27 cellular contexts compared by ENCODE assay signal in genomic region chrX:123199338-123199737, GRCh38. TPM values are rescaled to one million over a fixed set of nuclear protein-coding genes. Genes with fewer than 3 reads are reported as not detected.
"Had no signal": no experiment of that assay in that cellular context is flagged by ENCODE, and none has a peak within 500 bp of the region (broad histone marks: within the 10 kb centered on the region; RNA-seq: fewer than 3 reads in every experiment).

No MANE protein-coding gene starts in this region.

- H3K27me3 ChIP-seq: stomach, suprapubic skin, testis, thyroid gland, tibial artery, tibial nerve, transverse colon, upper lobe of left lung, upper lobe of right lung, uterus, vagina had no signal

- H3K4me1 ChIP-seq: stomach, suprapubic skin, testis, thyroid gland, tibial artery, tibial nerve, transverse colon, upper lobe of left lung, upper lobe of right lung, uterus, vagina had no signal

- DNase-seq: stimulated activated CD4-positive, alpha-beta T cell treated with anti-CD3 and anti-CD28 coated beads, Interleukin-2, amount 100 ng/mL, for 48 hours; stimulated activated CD4-positive, alpha-beta T cell treated with anti-CD3 and anti-CD28 coated beads, Interleukin-4, amount 100 ng/mL, for 1 hour; stimulated activated CD4-positive, alpha-beta T cell treated with anti-CD3 and anti-CD28 coated beads, Interleukin-4, amount 100 ng/mL, for 24 hours; stimulated activated CD4-positive, alpha-beta T cell treated with anti-CD3 and anti-CD28 coated beads, Interleukin-4, amount 100 ng/mL, for 4 hours; stimulated activated CD8-positive, alpha-beta memory T cell treated with anti-CD3 and anti-CD28 coated beads, Interleukin-4, amount 100 ng/mL, for 48 hours; stimulated activated naive B cell treated with anti-CD40 and anti-IgM and Interleukin-4, amounts not matched to agents 10 μg/mL and 1 μg/mL and 100 μg/mL, for 72 hours; stimulated activated naive CD4-positive, alpha-beta T cell; stimulated activated naive CD4-positive, alpha-beta T cell treated with Interleukin-2 at 50 U/mL for 16 hours; stimulated activated naive CD8-positive, alpha-beta T cell treated with anti-CD3 and anti-CD28 coated beads, Interleukin-15, amount 100 ng/mL, for 72 hours; stimulated activated naive CD8-positive, alpha-beta T cell treated with anti-CD3 and anti-CD28 coated beads, Interleukin-15, Interleukin-2, amounts not matched to agents 100 U/mL and 50 U/mL, for 24 hours; stomach; substantia nigra; testis; thyroid gland; tibial artery; transverse colon; trophoblast cell; upper lobe of left lung; upper lobe of right lung; uterus had no signal

- H3K36me3 ChIP-seq: stomach, suprapubic skin, thoracic aorta, thyroid gland, tibial artery, tibial nerve, transverse colon, upper lobe of left lung, upper lobe of right lung, uterus, vagina had no signal

- ATAC-seq: stimulated activated effector memory CD8-positive, alpha-beta T cell treated with anti-CD3 and anti-CD28 coated beads, Interleukin-12 subunit alpha, Interleukin-12 subunit beta, amount 100 ng/mL, for 72 hours; stimulated activated memory B cell treated with anti-CD40 and anti-IgM and Interleukin-4, amounts not matched to agents 10 μg/mL and 1 μg/mL and 100 μg/mL, for 72 hours; stimulated activated naive B cell treated with anti-CD40 and anti-IgM and Interleukin-4, amounts not matched to agents 10 μg/mL and 1 μg/mL and 100 μg/mL, for 72 hours; stimulated activated naive CD8-positive, alpha-beta T cell treated with anti-CD3 and anti-CD28 coated beads, Interleukin-15, amount 100 ng/mL, for 72 hours; stimulated activated naive CD8-positive, alpha-beta T cell treated with anti-CD3 and anti-CD28 coated beads, Interleukin-15, Interleukin-2, amounts not matched to agents 100 U/mL and 50 U/mL, for 24 hours; upper lobe of right lung had no signal

- H3K9me3 ChIP-seq: stomach, suprapubic skin, testis, thoracic aorta, thyroid gland, tibial artery, tibial nerve, transverse colon, upper lobe of left lung, upper lobe of right lung, uterus, vagina had no signal

- H3K27ac ChIP-seq: stomach, suprapubic skin, testis, thoracic aorta, thyroid gland, tibial artery, tibial nerve, transverse colon, upper lobe of left lung, upper lobe of right lung, uterus, vagina had no signal

- FAIRE-seq: urothelium cell line had no signal

- H3K4me3 ChIP-seq: stomach, suprapubic skin, testis, thoracic aorta, thyroid gland, tibial artery, tibial nerve, transverse colon, upper lobe of left lung, upper lobe of right lung, uterus, vagina had no signal

RNA-seq across cellular contexts. Expression of gene GRIA3, which starts 15.3 kb away (rescaled TPM):
- total RNA-seq: upper lobe of right lung had no signal
